In the genomic region with DNA sequence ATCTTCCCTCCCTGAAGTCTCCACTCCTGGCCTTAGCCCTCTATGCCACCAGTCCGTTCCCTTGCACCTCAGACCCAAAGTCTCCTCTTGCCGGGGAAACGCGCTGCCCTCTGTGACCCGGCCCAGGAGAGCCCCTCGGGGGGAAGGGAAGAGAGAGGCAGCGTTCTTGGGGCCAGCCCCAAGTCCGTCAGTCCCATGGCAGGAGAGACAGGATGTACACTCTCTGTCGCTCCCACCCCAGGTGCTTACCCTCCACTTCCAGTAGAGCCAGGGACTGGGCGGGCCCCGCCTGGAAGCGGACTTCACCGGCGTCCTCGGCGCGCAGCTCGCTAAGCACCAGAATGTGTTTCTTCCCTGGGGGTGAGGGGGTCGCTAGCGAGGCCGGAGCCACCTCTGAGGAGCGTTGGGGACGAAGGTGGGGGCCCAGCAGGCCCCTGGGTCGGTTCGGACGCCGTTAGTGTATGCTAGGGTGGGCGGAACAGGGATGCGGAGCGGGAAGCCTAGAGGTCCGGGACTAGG, we compare ENCODE assay signal across 7 cellular contexts. TPM values are rescaled to one million over a fixed set of nuclear protein-coding genes. Genes with fewer than 3 reads are reported as not detected.
A peak's percentile ranks its signal among the peaks of the same experiment; 100 is the strongest.
DNase-seq lines count a peak whose midpoint lies in the region; ATAC-seq and TF ChIP-seq lines count a peak whose summit lies in the region.
"Had no signal": no experiment of that assay in that cellular context is flagged by ENCODE, and none has a peak within 500 bp of the region (broad histone marks: within the 10 kb centered on the region; RNA-seq: fewer than 3 reads in every experiment).

No MANE protein-coding gene starts in this region.

- no peak for TF ChIP-seq EP300 in gastroesophageal sphincter (IDR thresholded peaks at IDR 0.05)
- no peak for TF ChIP-seq EP300 in suprapubic skin (IDR thresholded peaks at IDR 0.05)

- peak; percentile 42 for ATAC-seq in gastroesophageal sphincter

- DNase-seq in NCI-H2029 (lab: John Stamatoyannopoulos, UW) (peak; percentile 30), NCI-H2029 treated with DMSO at 0.1 percent for 48 hours (lab: John Stamatoyannopoulos, UW) (no peak), NCI-H510A (lab: John Stamatoyannopoulos, UW) (peak; percentile 61), suprapubic skin (ENCODE audit: low spot score in 2 of 2) (no peak), kidney glomerular epithelial cell (lab: John Stamatoyannopoulos, UW) (no peak)

- H3K4me1 ChIP-seq in gastroesophageal sphincter, result peaks cover 0 to 28% (median 12%) of the 10 kb centered on the region in 3 donors
- peaks cover 22% of the 10 kb centered on the region for H3K4me1 ChIP-seq in suprapubic skin

- H3K27me3 ChIP-seq in gastroesophageal sphincter (peaks cover 8% of the 10 kb centered on the region), suprapubic skin (peaks cover 25% of the 10 kb centered on the region)

- TF ChIP-seq CTCF in gastroesophageal sphincter (IDR thresholded peaks at IDR 0.05) (no peak), suprapubic skin (IDR thresholded peaks at IDR 0.05) (no peak)

- H3K27ac ChIP-seq in gastroesophageal sphincter (peak overlapping the region in 3 of 4 donors; percentile 77 to 85 (median 82)), suprapubic skin (no peak overlapping the region)
- H3K27ac ChIP-seq: epithelial cell of prostate had no signal

- H3K36me3 ChIP-seq in gastroesophageal sphincter (peaks cover 0 to 48% of the 10 kb centered on the region in 2 donors), suprapubic skin (peaks cover 4% of the 10 kb centered on the region)

- 0% methylated on average over 1 of the region's 31 CpGs; no CpG with 5 or more reads in 1 of the 2 donors for WGBS in gastroesophageal sphincter (ENCODE audit: low coverage in 1 of 2), 2 donors
- 6% methylated on average over 23 of the region's 31 CpGs for WGBS in suprapubic skin

- H3K9me3 ChIP-seq in gastroesophageal sphincter (no peaks in the 10 kb centered on the region), suprapubic skin (no peaks in the 10 kb centered on the region)

- TF ChIP-seq POLR2A in gastroesophageal sphincter (IDR thresholded peaks at IDR 0.05), result no peak
- TF ChIP-seq POLR2A in suprapubic skin (IDR thresholded peaks at IDR 0.05), result no peak

- peak overlapping the region; percentile 37 to 70 for H3K4me3 ChIP-seq in gastroesophageal sphincter
- H3K4me3 ChIP-seq in suprapubic skin, result peak overlapping the region; percentile 70

RNA-seq across cellular contexts. Expression of gene TMEM198, which starts 8.1 kb away (rescaled TPM):
- total RNA-seq in gastroesophageal sphincter (1 to 10 TPM; 1.6 to 9.5 (median 4.1) TPM), suprapubic skin (1 to 10 TPM in 3 of 4 donors, under 1 TPM in 1; 0.56 to 1.9 (median 1.4) TPM)

RNA-seq across cellular contexts. Expression of gene CHPF, which starts 8.3 kb away (rescaled TPM):
- 10 to 100 TPM; 36.0 to 66.0 (median 54.8) TPM for total RNA-seq in gastroesophageal sphincter
- total RNA-seq in suprapubic skin, result 10 to 100 TPM; 28.8 to 62.1 (median 49.3) TPM

RNA-seq across cellular contexts. Expression of gene OBSL1, which starts 19.4 kb away (rescaled TPM):
- total RNA-seq in gastroesophageal sphincter, result 100 to 1,000 TPM in 1 of 4 donors, 10 to 100 TPM in 3; 73.2 to 118 (median 81.6) TPM
- 10 to 100 TPM; 33.2 to 75.7 (median 43.7) TPM for total RNA-seq in suprapubic skin

RNA-seq across cellular contexts. Expression of gene INHA, which starts 20.2 kb away (rescaled TPM):
- total RNA-seq in gastroesophageal sphincter (1 to 10 TPM in 2 of 4 donors, not detected in 2; 1.8 to 4.4 TPM), suprapubic skin (1 to 10 TPM in 2 of 4 donors, under 1 TPM in 1, not detected in 1; 0.34 to 3.5 (median 1.5) TPM)

RNA-seq across cellular contexts. Expression of gene ASIC4, which starts 37.6 kb away (rescaled TPM):
- total RNA-seq in gastroesophageal sphincter, result under 1 TPM in 1 of 4 donors, not detected in 3; 0.16 TPM
- total RNA-seq in suprapubic skin, result not detected

Comparison
In these comparisons a context has a peak if more than half of its experiments do, and no peak if none do; other contexts are left out.
1. DNase-seq: peak in NCI-H2029 (single experiment) and NCI-H510A (single experiment); none in NCI-H2029 treated with DMSO at 0.1 percent for 48 hours (single experiment), suprapubic skin (0 of 2) and kidney glomerular epithelial cell (single experiment).